In the genomic region with DNA sequence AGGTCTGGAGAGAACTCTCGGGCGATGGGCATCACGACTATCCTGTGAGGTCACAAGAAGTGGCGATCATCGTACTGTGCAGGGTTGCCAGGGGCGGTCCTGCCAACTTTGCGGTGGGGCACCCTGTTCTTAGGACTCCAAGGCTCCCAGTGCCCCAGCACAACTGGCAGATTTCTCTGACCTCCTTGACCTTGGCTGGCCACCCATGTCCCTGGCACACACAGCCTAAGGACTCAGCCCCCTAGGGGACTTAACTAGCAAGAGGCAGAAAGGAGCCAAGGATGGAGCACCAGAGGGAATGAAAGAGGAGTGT, we compare ENCODE assay signal across 17 cellular contexts. TPM values are rescaled to one million over a fixed set of nuclear protein-coding genes. Genes with fewer than 3 reads are reported as not detected.
A peak's percentile ranks its signal among the peaks of the same experiment; 100 is the strongest.
DNase-seq lines count a peak whose midpoint lies in the region; ATAC-seq and TF ChIP-seq lines count a peak whose summit lies in the region.
"Had no signal": no experiment of that assay in that cellular context is flagged by ENCODE, and none has a peak within 500 bp of the region (broad histone marks: within the 10 kb centered on the region; RNA-seq: fewer than 3 reads in every experiment).

No MANE protein-coding gene starts in this region.

- no peak overlapping the region for H3K4me3 Mint-ChIP-seq in CD4-positive, alpha-beta memory T cell
- H3K4me3 Mint-ChIP-seq in T-helper 17 cell, result no peak overlapping the region
- no peak overlapping the region for H3K4me3 Mint-ChIP-seq in chondrocyte (ENCODE audit: unreplicated experiment)
- H3K4me3 Mint-ChIP-seq: B cell, brain had no signal

- H3K9me3 ChIP-seq in CD4-positive, alpha-beta memory T cell (ENCODE audit: control insufficient read depth in 1 of 2, low read length in 2 of 2), result no peaks in the 10 kb centered on the region
- H3K9me3 ChIP-seq in T-helper 17 cell (ENCODE audit: control insufficient read depth, low read length, poor library complexity, severe bottlenecking), result no peaks in the 10 kb centered on the region
- H3K9me3 ChIP-seq: thoracic aorta had no signal

- H3K27ac ChIP-seq in CD4-positive, alpha-beta memory T cell (ENCODE audit: low read depth, low read length), result no peak overlapping the region

- no peak overlapping the region for H3K4me3 ChIP-seq in CD4-positive, alpha-beta memory T cell (ENCODE audit: low read length in 2 of 2)
- H3K4me3 ChIP-seq: GM12878, GM23248, thoracic aorta had no signal

- POLR2A ChIA-PET in CD4-positive, alpha-beta memory T cell (lab: Charles Lee; ENCODE audit: partially characterized antibody), result no interaction called here

- H3K4me1 Mint-ChIP-seq in CD4-positive, alpha-beta memory T cell, result peaks cover 2 to 6% (median 4%) of the 10 kb centered on the region in 4 donors
- H3K4me1 Mint-ChIP-seq in T-helper 17 cell (peaks cover 6% of the 10 kb centered on the region), chondrocyte (ENCODE audit: low read depth) (no peaks in the 10 kb centered on the region)
- H3K4me1 Mint-ChIP-seq: brain had no signal

- ATAC-seq in T-helper 17 cell, result no peak
- no peak for ATAC-seq in left lobe of liver
- no peak for ATAC-seq in GM18868 (IDR thresholded peaks at IDR 0.05; ENCODE audit: unreplicated experiment)
- ATAC-seq: GM12878, HepG2 had no signal

- no peak for TF ChIP-seq CTCF in chondrocyte (IDR thresholded peaks at IDR 0.05)

- H3K36me3 Mint-ChIP-seq in CD4-positive, alpha-beta memory T cell, result peaks cover 32 to 82% of the 10 kb centered on the region in 2 donors
- H3K36me3 Mint-ChIP-seq in T-helper 17 cell (ENCODE audit: low read depth) (peaks cover 6% of the 10 kb centered on the region), chondrocyte (ENCODE audit: low read depth) (peaks cover 45% of the 10 kb centered on the region)

- peaks cover 83% of the 10 kb centered on the region for H3K36me3 ChIP-seq in CD4-positive, alpha-beta memory T cell (ENCODE audit: insufficient read depth, low read length)

- CTCF ChIA-PET in CD4-positive, alpha-beta memory T cell (lab: Charles Lee; ENCODE audit: partially characterized antibody), result interaction anchor here (0.9 to 6.4 kb wide), 5 partner anchors 15 to 56 kb away, joined by 3 to 54 read pairs (median 7); no protein-coding TSS in a partner anchor

- intact Hi-C loops in CD4-positive, alpha-beta memory T cell (cut with micrococcal nuclease), result no loop called here
- intact Hi-C loops in posterior vena cava (cut with DNase I), result loop anchor here in 1 of 2 donors (10.0 kb wide), 1 partner anchor 48 kb away; no protein-coding TSS in a partner anchor

- H3K4me1 ChIP-seq in CD4-positive, alpha-beta memory T cell (ENCODE audit: insufficient read depth, low read length), result no peaks in the 10 kb centered on the region

- DNase-seq in CD4-positive, alpha-beta memory T cell, result no peak
- DNase-seq in T-helper 17 cell, result no peak
- no peak for DNase-seq in chondrocyte (ENCODE audit: low spot score)
- DNase-seq in posterior vena cava (ENCODE audit: low spot score), result peak; percentile 76
- no peak for DNase-seq in left lobe of liver (ENCODE audit: low spot score)
- DNase-seq in kidney glomerular epithelial cell (lab: John Stamatoyannopoulos, UW), result no peak
- DNase-seq: activated CD4-positive, alpha-beta T cell treated with anti-CD3 and anti-CD28 coated beads, Interleukin-2, amount 50 U/mL, for 48 hours; activated effector memory CD4-positive, alpha-beta T cell treated with anti-CD3 and anti-CD28 coated beads, Interleukin-2, amount 50 U/mL, for 16 hours; GM23248; NCI-H146; retina had no signal

- H3K9me3 Mint-ChIP-seq in CD4-positive, alpha-beta memory T cell, result no peaks in the 10 kb centered on the region
- no peaks in the 10 kb centered on the region for H3K9me3 Mint-ChIP-seq in chondrocyte (ENCODE audit: low read depth)
- H3K9me3 Mint-ChIP-seq: brain had no signal

- peak overlapping the region in 4 of 7 donors; percentile 16 to 65 (median 42) for H3K27ac Mint-ChIP-seq in CD4-positive, alpha-beta memory T cell
- peak overlapping the region; percentile 72 for H3K27ac Mint-ChIP-seq in T-helper 17 cell
- peak overlapping the region; percentile 45 for H3K27ac Mint-ChIP-seq in chondrocyte (ENCODE audit: unreplicated experiment)
- H3K27ac Mint-ChIP-seq: B cell had no signal

- no peaks in the 10 kb centered on the region for H3K27me3 ChIP-seq in CD4-positive, alpha-beta memory T cell (ENCODE audit: insufficient read depth, low read length)

- H3K27me3 Mint-ChIP-seq in CD4-positive, alpha-beta memory T cell, result no peaks in the 10 kb centered on the region
- H3K27me3 Mint-ChIP-seq in T-helper 17 cell (no peaks in the 10 kb centered on the region), chondrocyte (ENCODE audit: low read depth) (no peaks in the 10 kb centered on the region)
- H3K27me3 Mint-ChIP-seq: B cell, brain had no signal

RNA-seq across cellular contexts. Expression of a gene that starts 13.6 kb away (rescaled TPM):
- 10 to 100 TPM; 12.1 to 12.3 TPM for total RNA-seq in CD4-positive, alpha-beta memory T cell
- 1 to 10 TPM; 8.7 to 9.0 TPM for polyA plus RNA-seq in CD4-positive, alpha-beta memory T cell
- total RNA-seq in T-helper 17 cell (1 to 10 TPM; 5.9 to 6.9 TPM), chondrocyte (11.4 to 18.4 TPM (median 11.5 TPM) in 3 replicates), posterior vena cava (10 to 100 TPM; 28.5 to 33.8 TPM), left lobe of liver (14.1 TPM)

RNA-seq across cellular contexts. Expression of a gene that starts 27.9 kb away (rescaled TPM):
- under 1 TPM; 0.15 to 0.39 TPM for total RNA-seq in CD4-positive, alpha-beta memory T cell
- polyA plus RNA-seq in CD4-positive, alpha-beta memory T cell, result under 1 TPM in 1 of 2 donors, not detected in 1; 0.14 TPM
- total RNA-seq in T-helper 17 cell (under 1 TPM; 0.27 to 0.55 TPM), chondrocyte (1.3 to 1.8 TPM (median 1.3 TPM) in 3 replicates), posterior vena cava (10 to 100 TPM; 18.3 to 33.5 TPM), left lobe of liver (2.1 TPM)

RNA-seq across cellular contexts. Expression of a gene that starts 33.1 kb away (rescaled TPM):
- total RNA-seq in CD4-positive, alpha-beta memory T cell, result 100 to 1,000 TPM; 139 to 142 TPM
- 10 to 100 TPM in 1 of 2 donors, 1 to 10 TPM in 1; 7.9 to 26.8 TPM for polyA plus RNA-seq in CD4-positive, alpha-beta memory T cell
- total RNA-seq in T-helper 17 cell, result 100 to 1,000 TPM; 129 to 151 TPM
- 79.1 to 93.2 TPM (median 89.6 TPM) in 3 replicates for total RNA-seq in chondrocyte
- total RNA-seq in posterior vena cava, result 100 to 1,000 TPM; 111 to 126 TPM
- 8.1 TPM for total RNA-seq in left lobe of liver
